In the genomic region with DNA sequence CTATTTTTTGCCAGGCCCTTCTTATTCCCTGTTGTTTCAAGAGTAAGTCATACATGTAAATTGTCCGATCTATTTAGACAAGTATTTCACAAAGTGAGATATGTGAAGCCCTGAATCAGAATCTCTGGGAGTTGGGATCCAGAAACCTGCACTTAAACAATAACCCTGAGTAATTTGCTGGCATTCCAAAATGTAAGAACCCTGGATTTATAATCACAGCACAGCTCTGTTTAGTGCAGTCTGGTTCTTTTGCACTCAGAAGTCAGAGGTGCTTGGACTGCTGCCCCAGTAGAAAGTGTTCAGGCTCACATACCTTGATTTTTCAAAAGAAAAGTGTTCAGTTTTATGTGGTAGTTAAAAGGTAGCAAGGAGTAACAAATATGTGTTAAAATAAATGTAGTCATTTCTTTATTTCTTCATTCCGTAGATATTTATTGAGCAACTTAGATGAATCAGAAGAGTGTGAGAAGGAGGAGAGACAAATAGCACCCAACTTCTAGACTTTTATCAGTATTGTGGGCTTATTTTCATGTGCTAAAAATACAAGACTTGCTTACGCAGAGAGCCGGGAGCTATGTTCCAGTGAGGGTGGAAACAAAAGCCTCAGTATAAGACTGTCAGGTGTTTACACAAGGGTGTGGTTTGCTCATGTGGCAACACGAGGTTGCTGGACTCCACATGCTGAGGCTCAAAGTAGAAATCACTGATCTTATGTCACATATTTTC, we compare ENCODE assay signal across 8 cellular contexts.
DNase-seq lines count a peak whose midpoint lies in the region; ATAC-seq and TF ChIP-seq lines count a peak whose summit lies in the region.

No MANE protein-coding gene starts in this region.

- TF ChIP-seq POLR2A in gastroesophageal sphincter (IDR thresholded peaks at IDR 0.05): no peak

- no peak overlapping the region for H3K9ac ChIP-seq in PC-3 (ENCODE audit: low read length)
- no peak overlapping the region for H3K9ac ChIP-seq in rectal smooth muscle tissue (ENCODE audit: low read length)

- no peaks in the 10 kb centered on the region for H3K4me1 Mint-ChIP-seq in glutamatergic neuron (ENCODE audit: low read depth, unreplicated experiment)

- H3K36me3 Mint-ChIP-seq in glutamatergic neuron (ENCODE audit: unreplicated experiment): no peaks in the 10 kb centered on the region

- H3K36me3 ChIP-seq in PC-3 (ENCODE audit: low read depth, low read length) (no peaks in the 10 kb centered on the region), gastroesophageal sphincter (no peaks in the 10 kb centered on the region), rectal smooth muscle tissue (ENCODE audit: control insufficient read depth, insufficient read depth, low read length) (no peaks in the 10 kb centered on the region), SJCRH30 (peaks cover 3% of the 10 kb centered on the region; the same call in 1 of the 2 replicates)

- H4K20me1 ChIP-seq in PC-3 (ENCODE audit: low read length): no peaks in the 10 kb centered on the region

- no peak overlapping the region for H3K27ac Mint-ChIP-seq in glutamatergic neuron (ENCODE audit: unreplicated experiment)

- intact Hi-C loops in PC-3 (cut with micrococcal nuclease): no loop called here

- ATAC-seq in GM19351 (IDR thresholded peaks at IDR 0.05; ENCODE audit: unreplicated experiment) (peak; percentile 58), PC-3 (peak; percentile 74), gastroesophageal sphincter (peak; percentile 84)

- H3K9me3 Mint-ChIP-seq in glutamatergic neuron (ENCODE audit: unreplicated experiment): no peaks in the 10 kb centered on the region

- H3K4me1 ChIP-seq in PC-3 (ENCODE audit: insufficient read depth, low read length) (peaks cover 9% of the 10 kb centered on the region; the same call in 1 of the 2 replicates), gastroesophageal sphincter (peaks cover 0 to 20% (median 0%) of the 10 kb centered on the region in 3 donors), rectal smooth muscle tissue (ENCODE audit: control insufficient read depth, insufficient read depth, low read length) (no peaks in the 10 kb centered on the region), SJCRH30 (no peaks in the 10 kb centered on the region)

- no peaks in the 10 kb centered on the region for H3K9me2 ChIP-seq in PC-3 (replicated peaks; ENCODE audit: low read length)

- DNase-seq in PC-3 (peak; percentile 42), SJCRH30 (no peak), glutamatergic neuron (no peak), NCI-H446 (lab: John Stamatoyannopoulos, UW) (no peak)
- no peak for DNase-seq in activated CD4-positive, alpha-beta T cell treated with anti-CD3 and anti-CD28 coated beads, Interleukin-2, amount 50 U/mL, for 1 hour

- no peaks in the 10 kb centered on the region for H3F3A ChIP-seq in PC-3 (ENCODE audit: low read length, unreplicated experiment)

- no peak overlapping the region for H3K4me2 ChIP-seq in PC-3 (ENCODE audit: low read length)

- H3K27me3 Mint-ChIP-seq in glutamatergic neuron (ENCODE audit: unreplicated experiment): no peaks in the 10 kb centered on the region

- H3K79me2 ChIP-seq in PC-3 (ENCODE audit: low read length): no peaks in the 10 kb centered on the region

- peak overlapping the region; percentile 52 for H2AFZ ChIP-seq in PC-3 (ENCODE audit: low read length)

- TF ChIP-seq EP300 in gastroesophageal sphincter (IDR thresholded peaks at IDR 0.05): peak; percentile 62

- no peaks in the 10 kb centered on the region for H3K27me3 ChIP-seq in PC-3 (ENCODE audit: low read length)
- no peaks in the 10 kb centered on the region for H3K27me3 ChIP-seq in gastroesophageal sphincter
- no peaks in the 10 kb centered on the region for H3K27me3 ChIP-seq in rectal smooth muscle tissue (ENCODE audit: control insufficient read depth, insufficient read depth, low read length)
- H3K27me3 ChIP-seq in SJCRH30: no peaks in the 10 kb centered on the region

- H3K27ac ChIP-seq in PC-3 (ENCODE audit: low read length) (peak overlapping the region; percentile 21), gastroesophageal sphincter (peak overlapping the region; percentile 52 to 80 (median 69)), rectal smooth muscle tissue (ENCODE audit: low read depth, low read length) (peak overlapping the region; percentile 9), SJCRH30 (no peak overlapping the region)

- CTCF ChIA-PET in PC-3 (lab: Charles Lee): no interaction called here

- no TSS peak for BruUV-seq in PC-3 (replicated peaks; lab: Mats Ljungman, UMichigan)

- H3K9me3 ChIP-seq in PC-3 (ENCODE audit: low read length) (no peaks in the 10 kb centered on the region), gastroesophageal sphincter (no peaks in the 10 kb centered on the region), SJCRH30 (replicated peaks) (peaks cover 9% of the 10 kb centered on the region; the same call in 1 of the 2 replicates)

- TF ChIP-seq CTCF in PC-3 (conservative IDR thresholded peaks at IDR 0.05; ENCODE audit: low read depth, low read length) (no peak), gastroesophageal sphincter (IDR thresholded peaks at IDR 0.05) (no peak), glutamatergic neuron (IDR thresholded peaks at IDR 0.05; ENCODE audit: partially characterized antibody, unreplicated experiment) (no peak)

- no peak overlapping the region for H3K4me3 Mint-ChIP-seq in glutamatergic neuron (ENCODE audit: unreplicated experiment)

- WGBS in gastroesophageal sphincter (ENCODE audit: low coverage in 1 of 2), 2 donors: 24 to 36% methylated on average over 5 of the region's 5 CpGs

- POLR2A ChIA-PET in PC-3 (lab: Charles Lee; ENCODE audit: unreplicated experiment): no interaction called here

- H3K4me3 ChIP-seq in PC-3 (ENCODE audit: low read length): no peak overlapping the region
- H3K4me3 ChIP-seq in gastroesophageal sphincter: no peak overlapping the region
- no peak overlapping the region for H3K4me3 ChIP-seq in rectal smooth muscle tissue (ENCODE audit: low read length)
- H3K4me3 ChIP-seq in SJCRH30: no peak overlapping the region
